In the genomic region with DNA sequence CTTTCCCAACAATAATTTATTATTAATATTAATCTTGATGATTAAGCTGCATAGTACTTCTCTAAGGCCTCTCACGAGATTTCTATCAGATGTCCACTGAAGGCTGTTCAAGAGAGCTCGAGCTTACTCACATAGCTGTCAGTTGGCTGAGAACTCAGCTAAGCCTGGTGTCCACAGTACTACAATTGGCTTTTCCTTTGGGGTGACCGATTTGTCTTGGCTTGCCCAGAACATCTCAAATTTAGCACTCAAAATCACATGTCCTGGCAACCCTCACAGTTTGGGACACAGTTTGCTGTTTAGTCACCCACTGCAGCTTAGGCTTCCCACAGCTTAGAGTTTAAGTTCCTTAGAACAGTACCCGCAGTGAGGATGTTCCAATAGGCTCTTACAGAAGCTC, we compare ENCODE assay signal across 25 cellular contexts.
DNase-seq lines count a peak whose midpoint lies in the region; ATAC-seq, FAIRE-seq and TF ChIP-seq lines count a peak whose summit lies in the region.
"Had no signal": no experiment of that assay in that cellular context is flagged by ENCODE, and none has a peak within 500 bp of the region (broad histone marks: within the 10 kb centered on the region; RNA-seq: fewer than 3 reads in every experiment).

No MANE protein-coding gene starts in this region.

- 22% methylated on average over 4 of the region's 4 CpGs for WGBS in mammary epithelial cell (ENCODE audit: low coverage, missing lambda C conversion rate)
- 93% methylated on average over 4 of the region's 4 CpGs; no CpG with 5 or more reads in 1 of the 2 experiments for WGBS in H1 (ENCODE audit: extremely low coverage in 1 of 2, insufficient coverage in 1 of 2, insufficient read length in 1 of 2, insufficient replicate concordance in 2 of 2, low coverage in 1 of 2, low lambda C conversion rate in 2 of 2, missing lambda C conversion rate in 1 of 2), 2 experiments

- FAIRE-seq in H1 (lab: Jason Lieb, UNC) = no peak
- FAIRE-seq: GM12878 had no signal

- no peaks in the 10 kb centered on the region for H3K79me1 ChIP-seq in H1 (ENCODE audit: low read depth, low read length)

- H3K9ac ChIP-seq in mammary epithelial cell (ENCODE audit: insufficient read depth, low read length) = no peak overlapping the region
- H3K9ac ChIP-seq in H1 (replicated peaks in 1 of 4; ENCODE audit: extremely low read depth in 1 of 4, low read depth in 3 of 4, low read length in 3 of 4) = no peak overlapping the region
- H3K9ac ChIP-seq: BLaER1 had no signal

- no peak overlapping the region for H3K14ac ChIP-seq in H1 (ENCODE audit: insufficient read length)

- no peaks in the 10 kb centered on the region for H4K20me1 ChIP-seq in mammary epithelial cell (ENCODE audit: insufficient read depth, low read length)
- no peaks in the 10 kb centered on the region for H4K20me1 ChIP-seq in H1 (replicated peaks in 1 of 2; ENCODE audit: control insufficient read depth in 1 of 2, insufficient read depth in 2 of 2, low read length in 2 of 2)
- H4K20me1 ChIP-seq: BLaER1 had no signal

- H2BK20ac ChIP-seq in H1 (ENCODE audit: low read length) = no peak overlapping the region

- TF ChIP-seq CTCF in mammary epithelial cell (conservative IDR thresholded peaks at IDR 0.05 in 1 of 2, IDR thresholded peaks at IDR 0.05 in 1 of 2; ENCODE audit: extremely low read depth in 1 of 2, insufficient read depth in 1 of 2, low read depth in 1 of 2, low read length in 2 of 2) (no peak), breast epithelium (IDR thresholded peaks at IDR 0.05) (no peak), H1 (IDR thresholded peaks at IDR 0.05; ENCODE audit: control extremely low read depth in 1 of 3, insufficient read depth in 1 of 3, low read depth in 1 of 3, low read length in 3 of 3) (no peak)

- POLR2A ChIA-PET in H1 (lab: Charles Lee; ENCODE audit: partially characterized antibody) = no interaction called here

- H2AFZ ChIP-seq in mammary epithelial cell (ENCODE audit: low read depth, low read length) (no peak overlapping the region), H1 (ENCODE audit: low read length) (no peak overlapping the region)
- H2AFZ ChIP-seq: GM23338 had no signal

- dilution Hi-C loops in mammary epithelial cell (cut with HindIII; ENCODE audit: low sequenced_read_pairs) = no loop called here

- H3K79me2 ChIP-seq in mammary epithelial cell (ENCODE audit: insufficient read depth, low read length) (no peaks in the 10 kb centered on the region), H1 (ENCODE audit: control insufficient read depth in 1 of 2, insufficient read depth in 2 of 2, low read length in 2 of 2) (no peaks in the 10 kb centered on the region)

- H4K8ac ChIP-seq in H1 (ENCODE audit: extremely low read depth, insufficient read depth, low read length) = no peak overlapping the region

- DNase-seq in mammary epithelial cell = peak; percentile 27
- DNase-seq in breast epithelium (ENCODE audit: low spot score in 2 of 2) = no peak
- DNase-seq in H1 (ENCODE audit: low read depth in 1 of 2, low spot score in 2 of 2) = no peak
- peak; percentile 59 for DNase-seq in medulla oblongata (ENCODE audit: extremely low spot score)
- no peak for DNase-seq in SK-N-DZ (ENCODE audit: low spot score)
- DNase-seq: ACHN; Caco-2; CD4-positive, alpha-beta T cell; DND-41; Karpas-422; NCI-H1417; NCI-H1694 treated with DMSO at 0.1 percent for 48 hours; NCI-H2081 treated with DMSO at 0.1 percent for 48 hours; NCI-H2171 treated with DMSO at 0.1 percent for 48 hours; NCI-H526; OCI-M1; SHP77 treated with DMSO at 0.1 percent for 48 hours had no signal

- peak overlapping the region; percentile 39; the same call in 1 of the 2 replicates for H2BK12ac ChIP-seq in H1 (ENCODE audit: low read depth, low read length)

- no peak overlapping the region for H4K5ac ChIP-seq in H1 (ENCODE audit: insufficient read length, low read depth, low read length)

- no peaks in the 10 kb centered on the region for H3K36me3 ChIP-seq in mammary epithelial cell (ENCODE audit: insufficient read depth, low read length)
- no peaks in the 10 kb centered on the region for H3K36me3 ChIP-seq in breast epithelium
- no peaks in the 10 kb centered on the region for H3K36me3 ChIP-seq in H1 (ENCODE audit: control insufficient read depth in 2 of 4, insufficient read depth in 4 of 4, low read length in 3 of 4)
- H3K36me3 ChIP-seq: BLaER1 had no signal

- intact Hi-C loops in mammary epithelial cell (cut with micrococcal nuclease) (no loop called here), breast epithelium (cut with DNase I; ENCODE audit: low total_unique reads) (no loop called here)

- no peak overlapping the region for H3K27ac ChIP-seq in mammary epithelial cell (ENCODE audit: insufficient read depth, low read depth, low read length)
- H3K27ac ChIP-seq in breast epithelium = no peak overlapping the region
- no peak overlapping the region for H3K27ac ChIP-seq in H1 (ENCODE audit: low read depth, low read length)
- H3K27ac ChIP-seq: 22Rv1, BLaER1 had no signal

- no peak overlapping the region for H2BK5ac ChIP-seq in H1 (ENCODE audit: low read depth, low read length)

- H3K4me1 ChIP-seq in mammary epithelial cell (ENCODE audit: insufficient read depth, low read length) (no peaks in the 10 kb centered on the region), breast epithelium (no peaks in the 10 kb centered on the region), H1 (replicated peaks in 1 of 4; ENCODE audit: control insufficient read depth in 3 of 4, insufficient read depth in 4 of 4, low read length in 3 of 4) (no peaks in the 10 kb centered on the region)
- H3K4me1 ChIP-seq: BLaER1, Caco-2 had no signal

- CTCF ChIA-PET in mammary epithelial cell (lab: Charles Lee; ENCODE audit: low non-redundant PET) (no interaction called here), H1 (lab: Charles Lee; ENCODE audit: partially characterized antibody) (interaction anchor here (0.6 kb wide), 1 partner anchor 11 kb away, joined by 4 read pairs; no protein-coding TSS in a partner anchor)

- no peak overlapping the region for H3K56ac ChIP-seq in H1 (replicated peaks; ENCODE audit: insufficient read length, low read depth, low read length)

- no peak overlapping the region for H2BK15ac ChIP-seq in H1 (ENCODE audit: low read length)

- no peak for TF ChIP-seq EP300 in H1 (IDR thresholded peaks at IDR 0.05; ENCODE audit: borderline replicate concordance in 1 of 2, low read depth in 2 of 2, low read length in 2 of 2)

- H3K4me3 ChIP-seq in mammary epithelial cell (replicated peaks in 1 of 3; ENCODE audit: insufficient read depth in 1 of 3, low read depth in 2 of 3, low read length in 3 of 3) = no peak overlapping the region
- no peak overlapping the region for H3K4me3 ChIP-seq in breast epithelium
- no peak overlapping the region for H3K4me3 ChIP-seq in H1 (ENCODE audit: extremely low read depth in 1 of 4, insufficient read depth in 2 of 4, low read depth in 3 of 4, low read length in 4 of 4)
- H3K4me3 ChIP-seq: BLaER1, GM12878, GM23338 had no signal

- no peak overlapping the region for H2AK5ac ChIP-seq in H1 (ENCODE audit: low read depth, low read length)

- no TSS peak for BruUV-seq in mammary epithelial cell (replicated peaks; lab: Mats Ljungman, UMichigan)

- H3K18ac ChIP-seq in H1 (ENCODE audit: extremely low read depth, low read length) = no peak overlapping the region

- ATAC-seq in HG02884 (IDR thresholded peaks at IDR 0.05; ENCODE audit: unreplicated experiment) (no peak), GM21786 (IDR thresholded peaks at IDR 0.05; ENCODE audit: unreplicated experiment) (no peak), HG02623 (IDR thresholded peaks at IDR 0.05; ENCODE audit: unreplicated experiment) (no peak)
- ATAC-seq: GM12878, GM23338, HCT116 had no signal

- in situ Hi-C loops in mammary epithelial cell (cut with MboI; ENCODE audit: low sequenced_read_pairs in 2 of 2) = no loop called here

- no peak overlapping the region for H3K23ac ChIP-seq in H1 (ENCODE audit: insufficient read length)

- H2BK120ac ChIP-seq in H1 (replicated peaks; ENCODE audit: low read depth, low read length) = no peak overlapping the region

- H4K91ac ChIP-seq in H1 (replicated peaks; ENCODE audit: insufficient read length, low read length) = no peak overlapping the region

- no peak for TF ChIP-seq POLR2A in breast epithelium (IDR thresholded peaks at IDR 0.05)
- TF ChIP-seq POLR2A in H1 (IDR thresholded peaks at IDR 0.05; ENCODE audit: control extremely low read depth in 1 of 2, low read depth in 2 of 2, low read length in 2 of 2) = no peak

- H3K4ac ChIP-seq in H1 (replicated peaks; ENCODE audit: insufficient read length, low read depth, low read length) = no peak overlapping the region

- H3K9me3 ChIP-seq in mammary epithelial cell (replicated peaks; ENCODE audit: insufficient read depth, low read length) (no peaks in the 10 kb centered on the region), breast epithelium (no peaks in the 10 kb centered on the region), H1 (ENCODE audit: insufficient read depth in 2 of 2, low read depth in 1 of 2, low read length in 1 of 2) (no peaks in the 10 kb centered on the region)
- H3K9me3 ChIP-seq: BLaER1, Caco-2 had no signal

- H3K23me2 ChIP-seq in H1 (ENCODE audit: low read depth, low read length) = no peaks in the 10 kb centered on the region

- no peak for TF ChIP-seq RAD21 in H1 (IDR thresholded peaks at IDR 0.05 in 1 of 2, conservative IDR thresholded peaks at IDR 0.05 in 1 of 2; ENCODE audit: low read depth in 2 of 2, low read length in 2 of 2)

- no peak overlapping the region for H3K4me2 ChIP-seq in mammary epithelial cell (ENCODE audit: insufficient read depth, low read depth, low read length)
- no peak overlapping the region for H3K4me2 ChIP-seq in H1 (ENCODE audit: insufficient read depth in 1 of 2, low read depth in 2 of 2, low read length in 2 of 2)
- H3K4me2 ChIP-seq: BLaER1, GM23338 had no signal

- H3K27me3 ChIP-seq in mammary epithelial cell (ENCODE audit: insufficient read depth, low read length) = no peaks in the 10 kb centered on the region
- H3K27me3 ChIP-seq in breast epithelium = no peaks in the 10 kb centered on the region
- no peaks in the 10 kb centered on the region for H3K27me3 ChIP-seq in H1 (replicated peaks in 1 of 4; ENCODE audit: control insufficient read depth in 3 of 4, extremely low read depth in 1 of 4, insufficient read depth in 3 of 4, low read length in 3 of 4)
- H3K27me3 ChIP-seq: BLaER1 had no signal

TF ChIP-seq in H1, 55 proteins besides CTCF, POLR2A, EP300 and RAD21 (continues in another document):
- no peak for TF ChIP-seq TCF12 (IDR thresholded peaks at IDR 0.05; ENCODE audit: low read depth, low read length)
- TF ChIP-seq E2F6 (IDR thresholded peaks at IDR 0.05) = no peak
- no peak for TF ChIP-seq SP2 (IDR thresholded peaks at IDR 0.05; ENCODE audit: low read length)
- TF ChIP-seq EZH2 (IDR thresholded peaks at IDR 0.05; ENCODE audit: low read depth, low read length, severe bottlenecking) = no peak
- no peak for TF ChIP-seq BRCA1 (IDR thresholded peaks at IDR 0.05; ENCODE audit: low read depth, low read length)
- no peak for TF ChIP-seq RBBP5 (IDR thresholded peaks at IDR 0.05; ENCODE audit: borderline replicate concordance, low read depth, low read length)

Comparison
In these comparisons a context has a peak if more than half of its experiments do, and no peak if none do; other contexts are left out.
1. DNase-seq: peak in mammary epithelial cell (single experiment) and medulla oblongata (single experiment); none in breast epithelium (0 of 2), H1 (0 of 2) and SK-N-DZ (single experiment).